8 cellular contexts compared by ENCODE assay signal in the genomic region with DNA sequence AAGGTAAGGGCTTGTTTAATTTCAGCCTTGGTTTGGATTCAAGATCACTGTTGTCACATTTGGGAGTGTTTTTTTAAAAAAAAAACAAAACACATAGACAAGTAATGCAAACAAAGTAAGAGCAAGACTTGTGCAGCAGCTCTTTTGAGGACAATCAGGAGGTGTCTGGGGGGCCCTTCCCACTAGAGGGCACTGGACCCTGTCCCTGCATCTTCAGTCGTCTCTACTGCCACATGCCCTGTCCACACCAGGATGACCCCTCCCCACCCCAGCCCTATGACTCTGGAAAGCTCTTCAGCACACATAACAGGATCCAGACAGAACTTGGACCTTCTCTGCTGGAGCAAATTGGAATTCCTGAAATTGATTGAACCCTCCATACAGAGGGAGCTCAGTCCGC.
DNase-seq lines count a peak whose midpoint lies in the region; ATAC-seq and TF ChIP-seq lines count a peak whose summit lies in the region.

No MANE protein-coding gene starts in this region.

- H3K4me3 ChIP-seq in fibroblast of pulmonary artery (replicated peaks; ENCODE audit: low read depth, low read length) (no peak overlapping the region), psoas muscle (no peak overlapping the region)

- no peak overlapping the region for H3K27ac ChIP-seq in psoas muscle

- WGBS in psoas muscle, 3 donors = 46 to 60% (median 52%) methylated on average over 2 of the region's 2 CpGs

- peak; percentile 35 for DNase-seq in EH (ENCODE audit: low read depth)
- DNase-seq in H4 (ENCODE audit: low spot score) = peak; percentile 19
- DNase-seq in fibroblast of pulmonary artery (ENCODE audit: low read depth) = peak; percentile 23
- peak in 1 of 2 donors; percentile 51 for DNase-seq in psoas muscle
- no peak for DNase-seq in DMS79 (lab: John Stamatoyannopoulos, UW)

- H3K27me3 ChIP-seq in psoas muscle (ENCODE audit: insufficient read depth in 3 of 3, low read length in 2 of 3) = no peaks in the 10 kb centered on the region

- H3K4me1 ChIP-seq in psoas muscle = peaks cover 9% of the 10 kb centered on the region

- intact Hi-C loops in psoas muscle (cut with DNase I) = no loop called here

- TF ChIP-seq CTCF in fibroblast of pulmonary artery (IDR thresholded peaks at IDR 0.05; ENCODE audit: low read length, missing control alignments) (peak; percentile 52), psoas muscle (IDR thresholded peaks at IDR 0.05) (peak; percentile 46)

- peak; percentile 89 for ATAC-seq in SK-N-SH treated with all-trans-retinoic acid at 6 μM for 48 hours
- peak in 3 of 4 donors; percentile 81 to 85 (median 84) for ATAC-seq in psoas muscle
- ATAC-seq in GM19397 (IDR thresholded peaks at IDR 0.05; ENCODE audit: unreplicated experiment) = no peak
- ATAC-seq in HG02642 (IDR thresholded peaks at IDR 0.05; ENCODE audit: poor library complexity, unreplicated experiment) = no peak

- peaks cover 0 to 6% of the 10 kb centered on the region in 2 donors for H3K36me3 ChIP-seq in psoas muscle (ENCODE audit: insufficient read depth in 1 of 2, low read depth in 1 of 2)

- no peaks in the 10 kb centered on the region for H3K9me3 ChIP-seq in psoas muscle

TF ChIP-seq in SK-N-SH treated with all-trans-retinoic acid at 6 μM for 48 hours, 23 proteins besides CTCF, POLR2A, EP300 and RAD21:
- TF ChIP-seq ZNF8 (CRISPR knock-in tag; IDR thresholded peaks at IDR 0.05) (no peak), BACH2 (CRISPR knock-in tag; IDR thresholded peaks at IDR 0.05; ENCODE audit: borderline replicate concordance) (no peak), ZNF565 (CRISPR knock-in tag; conservative IDR thresholded peaks at IDR 0.05; ENCODE audit: low read depth) (no peak), ZC3H10 (CRISPR knock-in tag; IDR thresholded peaks at IDR 0.05) (no peak), ZFP30 (CRISPR knock-in tag; IDR thresholded peaks at IDR 0.05) (no peak), ZNF70 (CRISPR knock-in tag; IDR thresholded peaks at IDR 0.05) (no peak), OSR1 (CRISPR knock-in tag; IDR thresholded peaks at IDR 0.05) (no peak), CSDC2 (CRISPR knock-in tag; IDR thresholded peaks at IDR 0.05) (no peak), RARB (CRISPR knock-in tag; IDR thresholded peaks at IDR 0.05) (no peak), TCF4 (CRISPR knock-in tag; IDR thresholded peaks at IDR 0.05; ENCODE audit: borderline replicate concordance) (no peak)
- TF ChIP-seq, protein P1, sequence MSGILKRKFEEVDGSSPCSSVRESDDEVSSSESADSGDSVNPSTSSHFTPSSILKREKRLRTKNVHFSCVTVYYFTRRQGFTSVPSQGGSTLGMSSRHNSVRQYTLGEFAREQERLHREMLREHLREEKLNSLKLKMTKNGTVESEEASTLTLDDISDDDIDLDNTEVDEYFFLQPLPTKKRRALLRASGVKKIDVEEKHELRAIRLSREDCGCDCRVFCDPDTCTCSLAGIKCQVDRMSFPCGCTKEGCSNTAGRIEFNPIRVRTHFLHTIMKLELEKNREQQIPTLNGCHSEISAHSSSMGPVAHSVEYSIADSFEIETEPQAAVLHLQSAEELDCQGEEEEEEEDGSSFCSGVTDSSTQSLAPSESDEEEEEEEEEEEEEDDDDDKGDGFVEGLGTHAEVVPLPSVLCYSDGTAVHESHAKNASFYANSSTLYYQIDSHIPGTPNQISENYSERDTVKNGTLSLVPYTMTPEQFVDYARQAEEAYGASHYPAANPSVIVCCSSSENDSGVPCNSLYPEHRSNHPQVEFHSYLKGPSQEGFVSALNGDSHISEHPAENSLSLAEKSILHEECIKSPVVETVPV (CRISPR knock-in tag; IDR thresholded peaks at IDR 0.05) = no peak
- TF ChIP-seq, protein P2, sequence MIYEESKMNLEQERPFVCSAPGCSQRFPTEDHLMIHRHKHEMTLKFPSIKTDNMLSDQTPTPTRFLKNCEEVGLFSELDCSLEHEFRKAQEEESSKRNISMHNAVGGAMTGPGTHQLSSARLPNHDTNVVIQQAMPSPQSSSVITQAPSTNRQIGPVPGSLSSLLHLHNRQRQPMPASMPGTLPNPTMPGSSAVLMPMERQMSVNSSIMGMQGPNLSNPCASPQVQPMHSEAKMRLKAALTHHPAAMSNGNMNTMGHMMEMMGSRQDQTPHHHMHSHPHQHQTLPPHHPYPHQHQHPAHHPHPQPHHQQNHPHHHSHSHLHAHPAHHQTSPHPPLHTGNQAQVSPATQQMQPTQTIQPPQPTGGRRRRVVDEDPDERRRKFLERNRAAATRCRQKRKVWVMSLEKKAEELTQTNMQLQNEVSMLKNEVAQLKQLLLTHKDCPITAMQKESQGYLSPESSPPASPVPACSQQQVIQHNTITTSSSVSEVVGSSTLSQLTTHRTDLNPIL (CRISPR knock-in tag; IDR thresholded peaks at IDR 0.05; ENCODE audit: low read depth) = no peak
- TF ChIP-seq, protein P3, sequence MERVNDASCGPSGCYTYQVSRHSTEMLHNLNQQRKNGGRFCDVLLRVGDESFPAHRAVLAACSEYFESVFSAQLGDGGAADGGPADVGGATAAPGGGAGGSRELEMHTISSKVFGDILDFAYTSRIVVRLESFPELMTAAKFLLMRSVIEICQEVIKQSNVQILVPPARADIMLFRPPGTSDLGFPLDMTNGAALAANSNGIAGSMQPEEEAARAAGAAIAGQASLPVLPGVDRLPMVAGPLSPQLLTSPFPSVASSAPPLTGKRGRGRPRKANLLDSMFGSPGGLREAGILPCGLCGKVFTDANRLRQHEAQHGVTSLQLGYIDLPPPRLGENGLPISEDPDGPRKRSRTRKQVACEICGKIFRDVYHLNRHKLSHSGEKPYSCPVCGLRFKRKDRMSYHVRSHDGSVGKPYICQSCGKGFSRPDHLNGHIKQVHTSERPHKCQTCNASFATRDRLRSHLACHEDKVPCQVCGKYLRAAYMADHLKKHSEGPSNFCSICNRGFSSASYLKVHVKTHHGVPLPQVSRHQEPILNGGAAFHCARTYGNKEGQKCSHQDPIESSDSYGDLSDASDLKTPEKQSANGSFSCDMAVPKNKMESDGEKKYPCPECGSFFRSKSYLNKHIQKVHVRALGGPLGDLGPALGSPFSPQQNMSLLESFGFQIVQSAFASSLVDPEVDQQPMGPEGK (CRISPR knock-in tag; IDR thresholded peaks at IDR 0.05; ENCODE audit: borderline replicate concordance) = no peak
- TF ChIP-seq, protein P4, sequence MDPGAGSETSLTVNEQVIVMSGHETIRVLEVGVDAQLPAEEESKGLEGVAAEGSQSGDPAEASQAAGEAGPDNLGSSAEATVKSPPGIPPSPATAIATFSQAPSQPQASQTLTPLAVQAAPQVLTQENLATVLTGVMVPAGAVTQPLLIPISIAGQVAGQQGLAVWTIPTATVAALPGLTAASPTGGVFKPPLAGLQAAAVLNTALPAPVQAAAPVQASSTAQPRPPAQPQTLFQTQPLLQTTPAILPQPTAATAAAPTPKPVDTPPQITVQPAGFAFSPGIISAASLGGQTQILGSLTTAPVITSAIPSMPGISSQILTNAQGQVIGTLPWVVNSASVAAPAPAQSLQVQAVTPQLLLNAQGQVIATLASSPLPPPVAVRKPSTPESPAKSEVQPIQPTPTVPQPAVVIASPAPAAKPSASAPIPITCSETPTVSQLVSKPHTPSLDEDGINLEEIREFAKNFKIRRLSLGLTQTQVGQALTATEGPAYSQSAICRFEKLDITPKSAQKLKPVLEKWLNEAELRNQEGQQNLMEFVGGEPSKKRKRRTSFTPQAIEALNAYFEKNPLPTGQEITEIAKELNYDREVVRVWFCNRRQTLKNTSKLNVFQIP (CRISPR knock-in tag; IDR thresholded peaks at IDR 0.05; ENCODE audit: borderline replicate concordance, low read depth) = no peak

Comparison
In these comparisons a context has a peak if more than half of its experiments do, and no peak if none do; other contexts are left out.
1. ATAC-seq: peak in SK-N-SH treated with all-trans-retinoic acid at 6 μM for 48 hours (single experiment) and psoas muscle (3 of 4); none in GM19397 (single experiment) and HG02642 (single experiment).